In genomic region chr14:71143391-71144290, GRCh38 we compare ENCODE assay signal across 9 cellular contexts.
DNase-seq lines count a peak whose midpoint lies in the region; TF ChIP-seq lines count a peak whose summit lies in the region.
"Had no signal": no experiment of that assay in that cellular context is flagged by ENCODE, and none has a peak within 500 bp of the region (broad histone marks: within the 10 kb centered on the region; RNA-seq: fewer than 3 reads in every experiment).

No MANE protein-coding gene starts in this region.

- no peak overlapping the region for H2BK12ac ChIP-seq in trophoblast cell (ENCODE audit: low read length)

- no peak overlapping the region for H3K23ac ChIP-seq in trophoblast cell (ENCODE audit: low read length)

- DNase-seq in EL (peak; percentile 85), SK-MEL-5 (ENCODE audit: low read depth, low spot score) (peak; percentile 60), trophoblast cell (peak; percentile 16 to 34), GM13976 (ENCODE audit: low spot score) (no peak), AG08396 (ENCODE audit: low spot score) (no peak), SKM-1 treated with dmso at 0.1 percent for 144 hours (lab: John Stamatoyannopoulos, UW; ENCODE audit: unreplicated experiment) (no peak), NCI-H187 (lab: John Stamatoyannopoulos, UW) (no peak)
- DNase-seq in central memory CD4-positive, alpha-beta T cell: peak; percentile 57

- no peak overlapping the region for H3K18ac ChIP-seq in trophoblast cell (ENCODE audit: low read length)

- no peaks in the 10 kb centered on the region for H3K79me2 ChIP-seq in trophoblast cell (ENCODE audit: control insufficient read depth, insufficient read depth, low read length, poor library complexity)

- no peaks in the 10 kb centered on the region for H3K36me3 ChIP-seq in trophoblast cell (ENCODE audit: control insufficient read depth in 1 of 2, insufficient read depth in 2 of 2, low read length in 2 of 2)
- H3K36me3 ChIP-seq: tibial nerve had no signal

- no CpG with 5 or more reads among the region's 9 CpGs for WGBS in trophoblast cell (ENCODE audit: extremely low coverage, insufficient coverage, insufficient read length)

- peak overlapping the region; percentile 14 for H2BK5ac ChIP-seq in trophoblast cell (ENCODE audit: low read depth, low read length, poor library complexity)

- H4K8ac ChIP-seq in trophoblast cell (ENCODE audit: low read depth, low read length): no peak overlapping the region

- H3K27me3 ChIP-seq in trophoblast cell (ENCODE audit: insufficient read depth, low read length): no peaks in the 10 kb centered on the region
- H3K27me3 ChIP-seq: tibial nerve had no signal

- no peak overlapping the region for H4K12ac ChIP-seq in trophoblast cell (ENCODE audit: low read depth, low read length)

- H4K91ac ChIP-seq in trophoblast cell (ENCODE audit: low read depth, low read length): peak overlapping the region; percentile 30

- no peak overlapping the region for H2BK120ac ChIP-seq in trophoblast cell (ENCODE audit: insufficient read depth, low read length, poor library complexity)

- H2AK5ac ChIP-seq in trophoblast cell (ENCODE audit: low read length): no peak overlapping the region

- H3K4me2 ChIP-seq in trophoblast cell (ENCODE audit: low read length): no peak overlapping the region

- H3K27ac ChIP-seq in trophoblast cell (ENCODE audit: low read depth, low read length): no peak overlapping the region
- H3K27ac ChIP-seq: tibial nerve had no signal

- H3K4me1 ChIP-seq in trophoblast cell (ENCODE audit: control insufficient read depth in 1 of 2, insufficient read depth in 2 of 2, low read length in 2 of 2): peaks cover 2 to 9% of the 10 kb centered on the region in 2 experiments

- no peak overlapping the region for H3K14ac ChIP-seq in trophoblast cell (ENCODE audit: low read length)

- no peak overlapping the region for H3K4ac ChIP-seq in trophoblast cell (ENCODE audit: low read depth, low read length)

- in situ Hi-C loops in SK-MEL-5 (cut with HindIII; ENCODE audit: low pct_unique_long_range_greater_than_20kb, low sequenced_read_pairs) (no loop called here), GM13976 (cut with MboI; ENCODE audit: low sequenced_read_pairs, unreplicated experiment) (no loop called here)

- no peak overlapping the region for H3K9ac ChIP-seq in trophoblast cell (ENCODE audit: low read length)

- H3K9me3 ChIP-seq in trophoblast cell (ENCODE audit: insufficient read depth, low read depth, low read length): peaks cover 3% of the 10 kb centered on the region
- H3K9me3 ChIP-seq: tibial nerve had no signal

- peaks cover 3% of the 10 kb centered on the region for H3K79me1 ChIP-seq in trophoblast cell (ENCODE audit: low read length)

- H3K4me3 ChIP-seq in trophoblast cell (ENCODE audit: low read depth, low read length): no peak overlapping the region
- H3K4me3 ChIP-seq: tibial nerve had no signal

- no peak overlapping the region for H2AFZ ChIP-seq in trophoblast cell (ENCODE audit: insufficient read depth, low read length, poor library complexity)

- TF ChIP-seq CTCF in GM13976 (IDR thresholded peaks at IDR 0.05; ENCODE audit: borderline replicate concordance, control extremely low read depth, extremely low read depth, insufficient read depth, missing control alignments): no peak

Comparison
In these comparisons a context has a peak if more than half of its experiments do, and no peak if none do; other contexts are left out.
1. DNase-seq: peak in EL (single experiment), SK-MEL-5 (single experiment), central memory CD4-positive, alpha-beta T cell (single experiment) and trophoblast cell (2 of 2); none in GM13976 (single experiment), AG08396 (single experiment), SKM-1 treated with dmso at 0.1 percent for 144 hours (single experiment) and NCI-H187 (0 of 2).